In genomic region chr6:36123270-36124139, GRCh38 we compare ENCODE assay signal across 1 cellular context.
A peak's percentile ranks its signal among the peaks of the same experiment; 100 is the strongest.
TF ChIP-seq lines count a peak whose summit lies in the region.

No MANE protein-coding gene starts in this region.

TF ChIP-seq in HepG2, 621 proteins besides CTCF, POLR2A, EP300 and RAD21 (continued from another document and continues in another):
- TF ChIP-seq AFF4 (CRISPR knock-in tag; IDR thresholded peaks at IDR 0.05) (0 out of 2 replicates have a peak, but pooled peaks have one; percentile 67), RARA (CRISPR knock-in tag; IDR thresholded peaks at IDR 0.05) (0 out of 2 replicates have a peak, but pooled peaks have one; percentile 12), ZNF446 (CRISPR knock-in tag; IDR thresholded peaks at IDR 0.05) (no peak), ZBTB38 (CRISPR knock-in tag; IDR thresholded peaks at IDR 0.05) (no peak), DNMT1 (CRISPR knock-in tag; IDR thresholded peaks at IDR 0.05) (0 out of 2 replicates have a peak, but pooled peaks have one; percentile 62), ZXDC (CRISPR knock-in tag; IDR thresholded peaks at IDR 0.05) (no peak), PHF8 (CRISPR knock-in tag; IDR thresholded peaks at IDR 0.05) (no peak), FUBP1 (CRISPR knock-in tag; IDR thresholded peaks at IDR 0.05; ENCODE audit: borderline replicate concordance) (no peak), ZNF460 (CRISPR knock-in tag; IDR thresholded peaks at IDR 0.05; ENCODE audit: borderline replicate concordance) (no peak), HMGXB3 (CRISPR knock-in tag; IDR thresholded peaks at IDR 0.05; ENCODE audit: borderline replicate concordance) (no peak), MIER3 (CRISPR knock-in tag; IDR thresholded peaks at IDR 0.05; ENCODE audit: borderline replicate concordance) (no peak), ARNT2 (CRISPR knock-in tag; IDR thresholded peaks at IDR 0.05; ENCODE audit: low read depth) (no peak), PBX3 (CRISPR knock-in tag; IDR thresholded peaks at IDR 0.05; ENCODE audit: borderline replicate concordance) (no peak), RFXANK (CRISPR knock-in tag; IDR thresholded peaks at IDR 0.05) (no peak), ARID5B (CRISPR knock-in tag; IDR thresholded peaks at IDR 0.05) (no peak), MZF1 (CRISPR knock-in tag; IDR thresholded peaks at IDR 0.05; ENCODE audit: borderline replicate concordance) (0 out of 2 replicates have a peak, but pooled peaks have one; percentile 11), CHD2 (IDR thresholded peaks at IDR 0.05; ENCODE audit: low read depth, low read length) (peak; percentile 57; the same call in 1 of the 2 replicates), MEIS1 (CRISPR knock-in tag; IDR thresholded peaks at IDR 0.05; ENCODE audit: borderline replicate concordance) (no peak), MXD3 (CRISPR knock-in tag; IDR thresholded peaks at IDR 0.05) (no peak), GLMP (CRISPR knock-in tag; IDR thresholded peaks at IDR 0.05; ENCODE audit: borderline replicate concordance) (no peak), PTBP1 (IDR thresholded peaks at IDR 0.05; ENCODE audit: low read depth, low read length, poor library complexity, severe bottlenecking) (no peak), PAX8 (CRISPR knock-in tag; IDR thresholded peaks at IDR 0.05; ENCODE audit: borderline replicate concordance) (0 out of 2 replicates have a peak, but pooled peaks have one; percentile 35), SOX13 (IDR thresholded peaks at IDR 0.05) (no peak), SOX13 (CRISPR knock-in tag; conservative IDR thresholded peaks at IDR 0.05 in 1 of 2, IDR thresholded peaks at IDR 0.05 in 1 of 2) (peak in 1 of 2 experiments; percentile 6; a peak in 1 of 4 replicates), ZNF550 (CRISPR knock-in tag; IDR thresholded peaks at IDR 0.05; ENCODE audit: borderline replicate concordance) (0 out of 2 replicates have a peak, but pooled peaks have one; percentile 58), HOMEZ (CRISPR knock-in tag; IDR thresholded peaks at IDR 0.05; ENCODE audit: low read depth) (0 out of 2 replicates have a peak, but pooled peaks have one; percentile 1), GATAD2A (CRISPR knock-in tag; IDR thresholded peaks at IDR 0.05) (no peak), ZNF451 (CRISPR knock-in tag; IDR thresholded peaks at IDR 0.05) (no peak), DPF2 (CRISPR knock-in tag; IDR thresholded peaks at IDR 0.05; ENCODE audit: borderline replicate concordance, low read depth) (no peak), TSC22D2 (CRISPR knock-in tag; IDR thresholded peaks at IDR 0.05; ENCODE audit: borderline replicate concordance) (no peak), EED (CRISPR knock-in tag; IDR thresholded peaks at IDR 0.05) (no peak), U2AF2 (IDR thresholded peaks at IDR 0.05; ENCODE audit: low read depth, low read length) (no peak), SMAD1 (CRISPR knock-in tag; IDR thresholded peaks at IDR 0.05; ENCODE audit: borderline replicate concordance, low read depth) (0 out of 2 replicates have a peak, but pooled peaks have one; percentile 63), TAF15 (IDR thresholded peaks at IDR 0.05; ENCODE audit: low read depth, low read length, poor library complexity, severe bottlenecking) (no peak), HOXD1 (CRISPR knock-in tag; IDR thresholded peaks at IDR 0.05) (no peak), SNRNP70 (IDR thresholded peaks at IDR 0.05; ENCODE audit: low read depth, low read length) (no peak), KDM5A (IDR thresholded peaks at IDR 0.05; ENCODE audit: borderline replicate concordance, low read length) (no peak), XBP1 (CRISPR knock-in tag; IDR thresholded peaks at IDR 0.05) (no peak), ZNF569 (CRISPR knock-in tag; IDR thresholded peaks at IDR 0.05; ENCODE audit: borderline replicate concordance) (no peak)
